Comparison of ENCODE assay signal across 24 cellular contexts in the genomic region with DNA sequence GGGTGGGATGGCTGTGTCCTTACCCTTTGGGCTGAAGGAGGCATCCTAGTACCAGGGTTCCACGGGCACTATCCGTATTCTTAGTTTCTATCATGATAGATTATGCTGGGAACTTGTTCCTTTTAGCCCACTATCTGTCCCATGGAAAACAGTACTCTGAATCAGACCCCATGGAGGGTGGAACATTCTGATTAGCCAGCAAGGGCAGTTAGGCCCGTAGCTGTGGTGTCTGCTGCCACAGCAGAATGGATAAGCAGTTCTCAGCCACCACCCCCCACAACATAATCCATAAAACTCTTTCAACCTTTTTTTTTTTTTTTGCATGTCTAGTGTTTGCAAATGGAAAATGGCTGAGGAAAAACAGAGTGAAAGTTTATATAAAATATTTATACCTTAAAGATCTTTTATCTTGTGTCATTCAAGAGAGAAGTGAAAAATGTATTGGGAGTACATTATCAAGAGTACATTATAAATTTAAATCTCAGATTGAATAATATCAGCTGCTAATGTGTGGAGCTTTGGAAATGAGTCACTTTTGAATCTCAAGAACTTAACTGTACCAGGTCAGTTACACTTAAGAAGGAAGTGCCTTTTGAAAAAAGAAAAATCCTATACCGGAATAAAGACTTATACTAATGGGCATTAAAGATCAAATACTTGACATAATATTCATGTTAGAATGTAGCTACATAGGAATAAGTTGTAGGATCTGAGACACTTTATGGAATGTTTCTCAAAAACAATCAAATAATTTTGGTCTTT.
A peak's percentile ranks its signal among the peaks of the same experiment; 100 is the strongest.
DNase-seq lines count a peak whose midpoint lies in the region; ATAC-seq and TF ChIP-seq lines count a peak whose summit lies in the region.
"Had no signal": no experiment of that assay in that cellular context is flagged by ENCODE, and none has a peak within 500 bp of the region (broad histone marks: within the 10 kb centered on the region; RNA-seq: fewer than 3 reads in every experiment).

No MANE protein-coding gene starts in this region.

- ATAC-seq in heart right ventricle (peak in 5 of 8 donors; percentile 6 to 56 (median 22)), left cardiac atrium (no peak), WTC11 (peak; percentile 38; the same call in 1 of the 2 replicates), HG03442 (IDR thresholded peaks at IDR 0.05; ENCODE audit: unreplicated experiment) (no peak)
- ATAC-seq in activated naive CD4-positive, alpha-beta T cell treated with anti-CD3 and anti-CD28 coated beads, Interleukin-2, amount 50 U/mL, for 72 hours, result no peak
- ATAC-seq: effector memory CD8-positive, alpha-beta T cell; mucosa of descending colon had no signal

- TF ChIP-seq CTCF in heart right ventricle (IDR thresholded peaks at IDR 0.05) (no peak), WTC11 (IDR thresholded peaks at IDR 0.05) (no peak), fibroblast of mammary gland (conservative IDR thresholded peaks at IDR 0.05; ENCODE audit: control insufficient read depth, insufficient read depth, low read depth, low read length) (no peak)

- DNase-seq in heart right ventricle, result no peak
- DNase-seq in left cardiac atrium, result no peak
- DNase-seq in WTC11 (ENCODE audit: low spot score), result no peak
- DNase-seq in fibroblast of mammary gland (ENCODE audit: low read depth), result peak; percentile 29
- DNase-seq in GF-D8 (lab: John Stamatoyannopoulos, UW), result no peak
- DNase-seq in stimulated activated CD4-positive, alpha-beta T cell treated with anti-CD3 and anti-CD28 coated beads, Interleukin-4, amount 100 ng/mL, for 24 hours, result no peak
- no peak for DNase-seq in activated naive CD4-positive, alpha-beta T cell treated with anti-CD3 and anti-CD28 coated beads, Interleukin-2, amount 50 U/mL, for 72 hours (ENCODE audit: low spot score in 2 of 2)
- DNase-seq: activated CD4-positive, alpha-beta T cell treated with anti-CD3 and anti-CD28 coated beads, Interleukin-2, amount 50 U/mL, for 4 hours; activated T-cell treated with anti-CD3 and anti-CD28 coated beads for 4 hours; amygdala; C1 segment of cervical spinal cord; Calu3; effector memory CD8-positive, alpha-beta T cell; glutamatergic neuron; mucosa of descending colon; NCI-H1436 treated with DMSO at 0.1 percent for 48 hours; NCI-H2171; NCI-H69; spleen; stimulated activated CD4-positive, alpha-beta T cell treated with anti-CD3 and anti-CD28 coated beads, Interleukin-4, amount 100 ng/mL, for 4 hours had no signal

- H3K27me3 Mint-ChIP-seq in WTC11 (ENCODE audit: low read depth), result no peaks in the 10 kb centered on the region
- H3K27me3 Mint-ChIP-seq: effector memory CD8-positive, alpha-beta T cell had no signal

- H3K36me3 ChIP-seq in heart right ventricle, result peaks cover 0 to 10% (median 0%) of the 10 kb centered on the region in 9 donors

- H3K4me1 Mint-ChIP-seq in WTC11, result peaks cover 14% of the 10 kb centered on the region
- H3K4me1 Mint-ChIP-seq: IgD-negative memory B cell, neural crest cell had no signal

- CTCF ChIA-PET in WTC11 (lab: Charles Lee), result no interaction called here

- peaks cover 4 to 76% (median 43%) of the 10 kb centered on the region in 9 donors for H3K4me1 ChIP-seq in heart right ventricle

- H3K36me3 Mint-ChIP-seq in WTC11, result no peaks in the 10 kb centered on the region
- no peaks in the 10 kb centered on the region for H3K36me3 Mint-ChIP-seq in activated naive CD4-positive, alpha-beta T cell treated with anti-CD3 and anti-CD28 coated beads, Interleukin-2, amount 50 U/mL, for 72 hours
- H3K36me3 Mint-ChIP-seq: IgD-negative memory B cell had no signal

- H3K4me3 ChIP-seq in heart right ventricle, result no peak overlapping the region
- no peak overlapping the region for H3K4me3 ChIP-seq in fibroblast of mammary gland (ENCODE audit: control insufficient read depth, low read depth, low read length)
- H3K4me3 ChIP-seq: mucosa of descending colon, spleen had no signal

- WGBS in heart right ventricle, 2 donors, result 73 to 78% methylated on average over 4 of the region's 4 CpGs

- H3K27me3 ChIP-seq in heart right ventricle, result no peaks in the 10 kb centered on the region
- H3K27me3 ChIP-seq: spleen had no signal

- peak overlapping the region in 2 of 10 donors; percentile 0 to 46 for H3K27ac ChIP-seq in heart right ventricle
- H3K27ac ChIP-seq: spleen had no signal

- H3K9me3 ChIP-seq in heart right ventricle, result no peaks in the 10 kb centered on the region
- H3K9me3 ChIP-seq: mucosa of descending colon, spleen had no signal

- intact Hi-C loops in heart right ventricle (cut with DNase I), result no loop called here
- intact Hi-C loops in left cardiac atrium (cut with DNase I), result no loop called here

- POLR2A ChIA-PET in WTC11 (lab: Charles Lee), result interaction anchor here (0.6 kb wide), 1 partner anchor 977 kb away, joined by 3 read pairs; no protein-coding TSS in a partner anchor

- H3K27ac Mint-ChIP-seq in WTC11, result no peak overlapping the region
- no peak overlapping the region for H3K27ac Mint-ChIP-seq in activated naive CD4-positive, alpha-beta T cell treated with anti-CD3 and anti-CD28 coated beads, Interleukin-2, amount 50 U/mL, for 72 hours
- H3K27ac Mint-ChIP-seq: effector memory CD8-positive, alpha-beta T cell; IgD-negative memory B cell; progenitor cell of endocrine pancreas had no signal

- no peak overlapping the region for H3K4me3 Mint-ChIP-seq in WTC11
- H3K4me3 Mint-ChIP-seq: effector memory CD8-positive, alpha-beta T cell; IgD-negative memory B cell; neural crest cell had no signal

- H3K9me3 Mint-ChIP-seq in WTC11, result no peaks in the 10 kb centered on the region
- no peaks in the 10 kb centered on the region for H3K9me3 Mint-ChIP-seq in activated naive CD4-positive, alpha-beta T cell treated with anti-CD3 and anti-CD28 coated beads, Interleukin-2, amount 50 U/mL, for 72 hours
- H3K9me3 Mint-ChIP-seq: effector memory CD8-positive, alpha-beta T cell; neural crest cell had no signal

TF ChIP-seq in WTC11, 78 proteins besides CTCF, POLR2A, EP300 and RAD21 (continues in another document):
- no peak for TF ChIP-seq EMX1 (CRISPR knock-in tag; IDR thresholded peaks at IDR 0.05)
- TF ChIP-seq, protein P1, sequence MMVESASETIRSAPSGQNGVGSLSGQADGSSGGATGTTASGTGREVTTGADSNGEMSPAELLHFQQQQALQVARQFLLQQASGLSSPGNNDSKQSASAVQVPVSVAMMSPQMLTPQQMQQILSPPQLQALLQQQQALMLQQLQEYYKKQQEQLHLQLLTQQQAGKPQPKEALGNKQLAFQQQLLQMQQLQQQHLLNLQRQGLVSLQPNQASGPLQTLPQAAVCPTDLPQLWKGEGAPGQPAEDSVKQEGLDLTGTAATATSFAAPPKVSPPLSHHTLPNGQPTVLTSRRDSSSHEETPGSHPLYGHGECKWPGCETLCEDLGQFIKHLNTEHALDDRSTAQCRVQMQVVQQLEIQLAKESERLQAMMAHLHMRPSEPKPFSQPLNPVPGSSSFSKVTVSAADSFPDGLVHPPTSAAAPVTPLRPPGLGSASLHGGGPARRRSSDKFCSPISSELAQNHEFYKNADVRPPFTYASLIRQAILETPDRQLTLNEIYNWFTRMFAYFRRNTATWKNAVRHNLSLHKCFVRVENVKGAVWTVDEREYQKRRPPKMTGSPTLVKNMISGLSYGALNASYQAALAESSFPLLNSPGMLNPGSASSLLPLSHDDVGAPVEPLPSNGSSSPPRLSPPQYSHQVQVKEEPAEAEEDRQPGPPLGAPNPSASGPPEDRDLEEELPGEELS (CRISPR knock-in tag; IDR thresholded peaks at IDR 0.05), result no peak
- TF ChIP-seq MAX (CRISPR knock-in tag; IDR thresholded peaks at IDR 0.05), result no peak
- TF ChIP-seq, protein P2, sequence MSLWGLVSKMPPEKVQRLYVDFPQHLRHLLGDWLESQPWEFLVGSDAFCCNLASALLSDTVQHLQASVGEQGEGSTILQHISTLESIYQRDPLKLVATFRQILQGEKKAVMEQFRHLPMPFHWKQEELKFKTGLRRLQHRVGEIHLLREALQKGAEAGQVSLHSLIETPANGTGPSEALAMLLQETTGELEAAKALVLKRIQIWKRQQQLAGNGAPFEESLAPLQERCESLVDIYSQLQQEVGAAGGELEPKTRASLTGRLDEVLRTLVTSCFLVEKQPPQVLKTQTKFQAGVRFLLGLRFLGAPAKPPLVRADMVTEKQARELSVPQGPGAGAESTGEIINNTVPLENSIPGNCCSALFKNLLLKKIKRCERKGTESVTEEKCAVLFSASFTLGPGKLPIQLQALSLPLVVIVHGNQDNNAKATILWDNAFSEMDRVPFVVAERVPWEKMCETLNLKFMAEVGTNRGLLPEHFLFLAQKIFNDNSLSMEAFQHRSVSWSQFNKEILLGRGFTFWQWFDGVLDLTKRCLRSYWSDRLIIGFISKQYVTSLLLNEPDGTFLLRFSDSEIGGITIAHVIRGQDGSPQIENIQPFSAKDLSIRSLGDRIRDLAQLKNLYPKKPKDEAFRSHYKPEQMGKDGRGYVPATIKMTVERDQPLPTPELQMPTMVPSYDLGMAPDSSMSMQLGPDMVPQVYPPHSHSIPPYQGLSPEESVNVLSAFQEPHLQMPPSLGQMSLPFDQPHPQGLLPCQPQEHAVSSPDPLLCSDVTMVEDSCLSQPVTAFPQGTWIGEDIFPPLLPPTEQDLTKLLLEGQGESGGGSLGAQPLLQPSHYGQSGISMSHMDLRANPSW (CRISPR knock-in tag; conservative IDR thresholded peaks at IDR 0.05; ENCODE audit: low read depth), result no peak
- TF ChIP-seq, protein P3, sequence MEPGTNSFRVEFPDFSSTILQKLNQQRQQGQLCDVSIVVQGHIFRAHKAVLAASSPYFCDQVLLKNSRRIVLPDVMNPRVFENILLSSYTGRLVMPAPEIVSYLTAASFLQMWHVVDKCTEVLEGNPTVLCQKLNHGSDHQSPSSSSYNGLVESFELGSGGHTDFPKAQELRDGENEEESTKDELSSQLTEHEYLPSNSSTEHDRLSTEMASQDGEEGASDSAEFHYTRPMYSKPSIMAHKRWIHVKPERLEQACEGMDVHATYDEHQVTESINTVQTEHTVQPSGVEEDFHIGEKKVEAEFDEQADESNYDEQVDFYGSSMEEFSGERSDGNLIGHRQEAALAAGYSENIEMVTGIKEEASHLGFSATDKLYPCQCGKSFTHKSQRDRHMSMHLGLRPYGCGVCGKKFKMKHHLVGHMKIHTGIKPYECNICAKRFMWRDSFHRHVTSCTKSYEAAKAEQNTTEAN (CRISPR knock-in tag; IDR thresholded peaks at IDR 0.05), result no peak
- TF ChIP-seq, protein P4, sequence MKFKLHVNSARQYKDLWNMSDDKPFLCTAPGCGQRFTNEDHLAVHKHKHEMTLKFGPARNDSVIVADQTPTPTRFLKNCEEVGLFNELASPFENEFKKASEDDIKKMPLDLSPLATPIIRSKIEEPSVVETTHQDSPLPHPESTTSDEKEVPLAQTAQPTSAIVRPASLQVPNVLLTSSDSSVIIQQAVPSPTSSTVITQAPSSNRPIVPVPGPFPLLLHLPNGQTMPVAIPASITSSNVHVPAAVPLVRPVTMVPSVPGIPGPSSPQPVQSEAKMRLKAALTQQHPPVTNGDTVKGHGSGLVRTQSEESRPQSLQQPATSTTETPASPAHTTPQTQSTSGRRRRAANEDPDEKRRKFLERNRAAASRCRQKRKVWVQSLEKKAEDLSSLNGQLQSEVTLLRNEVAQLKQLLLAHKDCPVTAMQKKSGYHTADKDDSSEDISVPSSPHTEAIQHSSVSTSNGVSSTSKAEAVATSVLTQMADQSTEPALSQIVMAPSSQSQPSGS (CRISPR knock-in tag; IDR thresholded peaks at IDR 0.05; ENCODE audit: borderline replicate concordance, low read depth), result no peak

Comparison
In these comparisons a context has a peak if more than half of its experiments do, and no peak if none do; other contexts are left out.
1. ATAC-seq: peak in heart right ventricle (5 of 8) and WTC11 (single experiment); none in left cardiac atrium (0 of 2), HG03442 (single experiment) and activated naive CD4-positive, alpha-beta T cell treated with anti-CD3 and anti-CD28 coated beads, Interleukin-2, amount 50 U/mL, for 72 hours (0 of 2).